Comparison of ENCODE assay signal across 18 cellular contexts in genomic region chr6:148935705-148936306, GRCh38.
DNase-seq lines count a peak whose midpoint lies in the region; ATAC-seq and TF ChIP-seq lines count a peak whose summit lies in the region.
"Had no signal": no experiment of that assay in that cellular context is flagged by ENCODE, and none has a peak within 500 bp of the region (broad histone marks: within the 10 kb centered on the region; RNA-seq: fewer than 3 reads in every experiment).

No MANE protein-coding gene starts in this region.

- no peak overlapping the region for H3K14ac ChIP-seq in trophoblast cell (ENCODE audit: low read length)

- H3K27me3 ChIP-seq in RWPE2 (ENCODE audit: insufficient read depth, poor library complexity, severe bottlenecking) (no peaks in the 10 kb centered on the region), trophoblast cell (ENCODE audit: insufficient read depth, low read length) (no peaks in the 10 kb centered on the region)
- H3K27me3 ChIP-seq: stomach had no signal

- H3K4me3 Mint-ChIP-seq in activated CD4-positive, alpha-beta memory T cell treated with anti-CD3 and anti-CD28 coated beads, Interleukin-2, amount 10 ng/mL, durations not matched to agents 7 days and 5 days, result no peak overlapping the region
- H3K4me3 Mint-ChIP-seq: CD4-positive, CD25-positive, alpha-beta regulatory T cell; natural killer cell had no signal

- no peak overlapping the region for H3K4me2 ChIP-seq in trophoblast cell (ENCODE audit: low read length)

- POLR2A ChIA-PET in activated CD4-positive, alpha-beta memory T cell treated with anti-CD3 and anti-CD28 coated beads, Interleukin-2, amount 10 ng/mL, durations not matched to agents 7 days and 5 days (lab: Charles Lee), result no interaction called here

- H3K4ac ChIP-seq in trophoblast cell (ENCODE audit: low read depth, low read length), result no peak overlapping the region

- H3K9me3 Mint-ChIP-seq in activated CD4-positive, alpha-beta memory T cell treated with anti-CD3 and anti-CD28 coated beads, Interleukin-2, amount 10 ng/mL, durations not matched to agents 7 days and 5 days, result no peaks in the 10 kb centered on the region
- H3K9me3 Mint-ChIP-seq: CD4-positive, CD25-positive, alpha-beta regulatory T cell; natural killer cell had no signal

- no peak for TF ChIP-seq CTCF in RWPE2 (IDR thresholded peaks at IDR 0.05; ENCODE audit: poor library complexity, severe bottlenecking)

- H3K9me3 ChIP-seq in RWPE2 (ENCODE audit: severe bottlenecking) (no peaks in the 10 kb centered on the region), trophoblast cell (ENCODE audit: insufficient read depth, low read depth, low read length) (no peaks in the 10 kb centered on the region)
- H3K9me3 ChIP-seq: stomach had no signal

- no peaks in the 10 kb centered on the region for H3K4me1 Mint-ChIP-seq in activated CD4-positive, alpha-beta memory T cell treated with anti-CD3 and anti-CD28 coated beads, Interleukin-2, amount 10 ng/mL, durations not matched to agents 7 days and 5 days

- no peak overlapping the region for H2BK12ac ChIP-seq in trophoblast cell (ENCODE audit: low read length)

- no CpG with 5 or more reads among the region's 6 CpGs for WGBS in trophoblast cell (ENCODE audit: extremely low coverage, insufficient coverage, insufficient read length)

- ATAC-seq in RWPE2 (ENCODE audit: low read depth) (peak; percentile 66), esophagus mucosa (peak; percentile 68), GM21447 (IDR thresholded peaks at IDR 0.05; ENCODE audit: unreplicated experiment) (no peak), GM19455 (IDR thresholded peaks at IDR 0.05; ENCODE audit: unreplicated experiment) (no peak)
- ATAC-seq: natural killer cell had no signal

- H4K12ac ChIP-seq in trophoblast cell (ENCODE audit: low read depth, low read length), result no peak overlapping the region

- no peak overlapping the region for H3K9ac ChIP-seq in trophoblast cell (ENCODE audit: low read length)

- DNase-seq in GM04503 (ENCODE audit: low read depth) (peak; percentile 24), RWPE2 (ENCODE audit: low spot score) (no peak), trophoblast cell (peak; percentile 41 to 67), MV-4-11 (lab: John Stamatoyannopoulos, UW) (no peak)
- no peak for DNase-seq in activated CD4-positive, alpha-beta memory T cell treated with anti-CD3 and anti-CD28 coated beads, Interleukin-2, amount 10 ng/mL, durations not matched to agents 7 days and 5 days
- DNase-seq: activated CD4-positive, alpha-beta T cell treated with anti-CD3 and anti-CD28 coated beads, Interleukin-2, amount 50 U/mL, for 1 hour; CD4-positive, CD25-positive, alpha-beta regulatory T cell; effector memory CD4-positive, alpha-beta T cell; GDM1; left cardiac atrium; natural killer cell; NCI-H1092 treated with DMSO at 0.1 percent for 48 hours; NCI-H446; stomach; T-helper 2 cell had no signal

- no peak overlapping the region for H4K91ac ChIP-seq in trophoblast cell (ENCODE audit: low read depth, low read length)

- H3K36me3 ChIP-seq in RWPE2 (ENCODE audit: low read depth) (no peaks in the 10 kb centered on the region), trophoblast cell (ENCODE audit: control insufficient read depth in 1 of 2, insufficient read depth in 2 of 2, low read length in 2 of 2) (peaks cover 0 to 2% of the 10 kb centered on the region in 2 experiments)
- H3K36me3 ChIP-seq: stomach had no signal

- no peaks in the 10 kb centered on the region for H3K36me3 Mint-ChIP-seq in activated CD4-positive, alpha-beta memory T cell treated with anti-CD3 and anti-CD28 coated beads, Interleukin-2, amount 10 ng/mL, durations not matched to agents 7 days and 5 days (ENCODE audit: low read depth)
- H3K36me3 Mint-ChIP-seq: CD4-positive, CD25-positive, alpha-beta regulatory T cell; natural killer cell had no signal

- no peak overlapping the region for H2AK5ac ChIP-seq in trophoblast cell (ENCODE audit: low read length)

- CTCF ChIA-PET in activated CD4-positive, alpha-beta memory T cell treated with anti-CD3 and anti-CD28 coated beads, Interleukin-2, amount 10 ng/mL, durations not matched to agents 7 days and 5 days (lab: Charles Lee), result no interaction called here

- no peak overlapping the region for H3K23ac ChIP-seq in trophoblast cell (ENCODE audit: low read length)

- H2BK5ac ChIP-seq in trophoblast cell (ENCODE audit: low read depth, low read length, poor library complexity), result no peak overlapping the region

- no peak overlapping the region for H3K4me3 ChIP-seq in RWPE2 (ENCODE audit: severe bottlenecking)
- no peak overlapping the region for H3K4me3 ChIP-seq in trophoblast cell (ENCODE audit: low read depth, low read length)
- H3K4me3 ChIP-seq: stomach had no signal

- no peaks in the 10 kb centered on the region for H3K79me2 ChIP-seq in trophoblast cell (ENCODE audit: control insufficient read depth, insufficient read depth, low read length, poor library complexity)

- no peak overlapping the region for H4K8ac ChIP-seq in trophoblast cell (ENCODE audit: low read depth, low read length)

- H3K27me3 Mint-ChIP-seq in activated CD4-positive, alpha-beta memory T cell treated with anti-CD3 and anti-CD28 coated beads, Interleukin-2, amount 10 ng/mL, durations not matched to agents 7 days and 5 days, result no peaks in the 10 kb centered on the region

- no peak overlapping the region for H3K27ac ChIP-seq in RWPE2 (ENCODE audit: poor library complexity, severe bottlenecking)
- no peak overlapping the region for H3K27ac ChIP-seq in trophoblast cell (ENCODE audit: low read depth, low read length)
- H3K27ac ChIP-seq: stomach had no signal

- no peak overlapping the region for H3K18ac ChIP-seq in trophoblast cell (ENCODE audit: low read length)

- H2AFZ ChIP-seq in trophoblast cell (ENCODE audit: insufficient read depth, low read length, poor library complexity), result no peak overlapping the region

- H3K4me1 ChIP-seq in RWPE2 (ENCODE audit: insufficient read depth, poor library complexity, severe bottlenecking) (peaks cover 3% of the 10 kb centered on the region), trophoblast cell (ENCODE audit: control insufficient read depth in 1 of 2, insufficient read depth in 2 of 2, low read length in 2 of 2) (no peaks in the 10 kb centered on the region)

- H3K79me1 ChIP-seq in trophoblast cell (ENCODE audit: low read length), result no peaks in the 10 kb centered on the region

- no peak overlapping the region for H3K27ac Mint-ChIP-seq in activated CD4-positive, alpha-beta memory T cell treated with anti-CD3 and anti-CD28 coated beads, Interleukin-2, amount 10 ng/mL, durations not matched to agents 7 days and 5 days
- H3K27ac Mint-ChIP-seq: natural killer cell had no signal

- H2BK120ac ChIP-seq in trophoblast cell (ENCODE audit: insufficient read depth, low read length, poor library complexity), result no peak overlapping the region

Comparison
In these comparisons a context has a peak if more than half of its experiments do, and no peak if none do; other contexts are left out.
1. DNase-seq: peak in GM04503 (single experiment) and trophoblast cell (2 of 2); none in RWPE2 (single experiment), activated CD4-positive, alpha-beta memory T cell treated with anti-CD3 and anti-CD28 coated beads, Interleukin-2, amount 10 ng/mL, durations not matched to agents 7 days and 5 days (single experiment) and MV-4-11 (single experiment).
2. ATAC-seq: peak in RWPE2 (single experiment) and esophagus mucosa (single experiment); none in GM21447 (single experiment) and GM19455 (single experiment).